11 cellular contexts compared by ENCODE assay signal in the genomic region with DNA sequence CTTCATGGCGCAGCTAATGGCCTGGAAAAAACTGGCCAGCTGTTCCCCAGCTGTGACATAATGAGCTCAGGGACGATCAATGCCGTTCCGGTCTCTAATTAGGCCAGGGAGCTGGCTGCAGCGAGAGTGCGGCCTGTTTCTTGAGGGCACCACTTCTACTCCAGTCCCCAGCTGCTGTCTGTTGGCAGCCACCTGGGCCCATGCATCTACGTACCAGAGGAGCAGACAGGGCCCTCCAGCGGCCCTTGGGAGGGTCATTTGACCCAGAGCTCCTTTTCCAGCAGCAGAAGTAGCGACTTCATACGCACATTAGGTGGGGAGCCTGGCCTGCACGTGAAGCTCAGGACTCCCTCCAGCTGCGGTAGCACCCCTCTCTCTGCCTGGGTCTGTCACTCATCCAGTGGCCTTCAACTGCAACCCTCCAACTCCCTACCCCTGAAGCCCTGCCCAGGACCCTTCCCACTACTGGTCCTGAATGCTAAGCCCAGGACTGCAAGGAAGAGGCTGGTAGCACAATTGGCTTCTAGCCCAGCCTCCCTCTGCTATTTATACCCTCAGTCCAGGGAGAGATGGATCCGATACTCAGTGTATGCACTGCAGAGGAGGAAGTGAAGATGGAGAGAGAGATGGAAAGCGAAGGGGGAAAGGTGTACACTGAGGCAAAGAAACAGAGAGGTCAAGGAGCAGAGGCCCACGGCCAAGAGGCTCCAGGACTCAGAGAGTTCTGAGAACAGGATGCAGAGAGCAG. TPM values are rescaled to one million over a fixed set of nuclear protein-coding genes. Genes with fewer than 3 reads are reported as not detected.
DNase-seq lines count a peak whose midpoint lies in the region; ATAC-seq, FAIRE-seq and TF ChIP-seq lines count a peak whose summit lies in the region.
"Had no signal": no experiment of that assay in that cellular context is flagged by ENCODE, and none has a peak within 500 bp of the region (broad histone marks: within the 10 kb centered on the region; RNA-seq: fewer than 3 reads in every experiment).

No MANE protein-coding gene starts in this region.

- H3K4me1 ChIP-seq in astrocyte (ENCODE audit: insufficient read depth, low read length): peaks cover 6% of the 10 kb centered on the region
- peaks cover 2% of the 10 kb centered on the region for H3K4me1 ChIP-seq in parathyroid adenoma

- H3K36me3 Mint-ChIP-seq in astrocyte (ENCODE audit: low read depth, unreplicated experiment): no peaks in the 10 kb centered on the region
- H3K36me3 Mint-ChIP-seq: IgD-negative memory B cell had no signal

- TF ChIP-seq CTCF in astrocyte (IDR thresholded peaks at IDR 0.05; ENCODE audit: insufficient read depth, low read depth, low read length): no peak
- no peak for TF ChIP-seq CTCF in parathyroid adenoma (IDR thresholded peaks at IDR 0.05)

- peak overlapping the region; percentile 18 for H3K4me3 Mint-ChIP-seq in astrocyte (ENCODE audit: unreplicated experiment)

- H3K4me2 ChIP-seq in astrocyte (ENCODE audit: low read length): no peak overlapping the region
- H3K4me2 ChIP-seq in parathyroid adenoma (ENCODE audit: low read length): no peak overlapping the region

- H3K27ac ChIP-seq in astrocyte (ENCODE audit: low read depth, low read length) (no peak overlapping the region), parathyroid adenoma (no peak overlapping the region)

- no peaks in the 10 kb centered on the region for H3K9me3 Mint-ChIP-seq in astrocyte (ENCODE audit: unreplicated experiment)
- H3K9me3 Mint-ChIP-seq: IgD-negative memory B cell had no signal

- H3K36me3 ChIP-seq in astrocyte (ENCODE audit: insufficient read depth, low read length) (no peaks in the 10 kb centered on the region), parathyroid adenoma (ENCODE audit: control insufficient read depth, insufficient read depth, low read length) (no peaks in the 10 kb centered on the region), MG63 (no peaks in the 10 kb centered on the region)

- H3K9me3 ChIP-seq in astrocyte (ENCODE audit: insufficient read depth, low read depth, low read length) (no peaks in the 10 kb centered on the region), parathyroid adenoma (ENCODE audit: control insufficient read depth, low read length) (no peaks in the 10 kb centered on the region), MG63 (no peaks in the 10 kb centered on the region)

- no peaks in the 10 kb centered on the region for H4K20me1 ChIP-seq in astrocyte (ENCODE audit: insufficient read depth, low read length)

- H3K79me2 ChIP-seq in astrocyte (ENCODE audit: insufficient read depth, low read length): no peaks in the 10 kb centered on the region
- H3K79me2 ChIP-seq in parathyroid adenoma: no peaks in the 10 kb centered on the region

- H3K27ac Mint-ChIP-seq in astrocyte (ENCODE audit: unreplicated experiment): no peak overlapping the region

- H2AFZ ChIP-seq in astrocyte (ENCODE audit: low read depth, low read length): no peak overlapping the region
- H2AFZ ChIP-seq in parathyroid adenoma: peak overlapping the region; percentile 33

- H3K4me1 Mint-ChIP-seq in astrocyte (ENCODE audit: low read depth, unreplicated experiment): peaks cover 21% of the 10 kb centered on the region

- peaks cover 30% of the 10 kb centered on the region for H3K27me3 Mint-ChIP-seq in astrocyte (ENCODE audit: low read depth, unreplicated experiment)

- H3K4me3 ChIP-seq in astrocyte (ENCODE audit: insufficient read depth, low read depth, low read length): no peak overlapping the region
- H3K4me3 ChIP-seq in parathyroid adenoma (ENCODE audit: low read depth, low read length): no peak overlapping the region
- H3K4me3 ChIP-seq in MG63: no peak overlapping the region

- in situ Hi-C loops in G401 (cut with HindIII; ENCODE audit: low sequenced_read_pairs): no loop called here

- DNase-seq in G401 (ENCODE audit: low spot score) (peak; percentile 66), NCI-H2171 treated with DMSO at 0.1 percent for 48 hours (lab: John Stamatoyannopoulos, UW) (peak; percentile 98), astrocyte (ENCODE audit: low read depth) (no peak), COLO829 (ENCODE audit: low spot score) (no peak), MG63 (no peak)
- DNase-seq: GDM1, RPMI8226 had no signal

- H3K27me3 ChIP-seq in astrocyte (ENCODE audit: insufficient read depth, low read length) (peaks cover 10% of the 10 kb centered on the region), parathyroid adenoma (ENCODE audit: control insufficient read depth, insufficient read depth, low read length) (no peaks in the 10 kb centered on the region), MG63 (no peaks in the 10 kb centered on the region)

- ATAC-seq in HG03520 (IDR thresholded peaks at IDR 0.05; ENCODE audit: unreplicated experiment): no peak

- H3K9ac ChIP-seq in astrocyte (ENCODE audit: low read length) (no peak overlapping the region), parathyroid adenoma (no peak overlapping the region)

- FAIRE-seq in astrocyte (lab: Jason Lieb, UNC): no peak

RNA-seq across cellular contexts. Expression of a gene that starts 9.0 kb away (rescaled TPM):
- not detected in 2 replicates for total RNA-seq in G401 (2014; rRNA removed; shearing (Covaris generic))
- total RNA-seq in astrocyte: not detected in 2 replicates
- not detected in 2 replicates for total RNA-seq in MG63 (2014; rRNA removed; shearing (Covaris generic); ENCODE audit: low replicate concordance)
- total RNA-seq: osteoblast had no signal

RNA-seq across cellular contexts. Expression of a gene that starts 17.8 kb away (rescaled TPM):
- 6.8 and 8.9 TPM in 2 replicates for total RNA-seq in G401 (2014; rRNA removed; shearing (Covaris generic))
- 15.3 and 16.1 TPM in 2 replicates for total RNA-seq in astrocyte
- total RNA-seq in MG63 (2014; rRNA removed; shearing (Covaris generic); ENCODE audit: low replicate concordance): 17.0 and 20.1 TPM in 2 replicates

RNA-seq across cellular contexts. Expression of a gene that starts 21.1 kb away (rescaled TPM):
- 0.07 and 0.25 TPM in 2 replicates for total RNA-seq in G401 (2014; rRNA removed; shearing (Covaris generic))
- total RNA-seq in astrocyte: 1.2 and 1.8 TPM in 2 replicates
- total RNA-seq in MG63 (2014; rRNA removed; shearing (Covaris generic); ENCODE audit: low replicate concordance): 0.20 and 1.3 TPM in 2 replicates

RNA-seq across cellular contexts. Expression of a gene that starts 36.7 kb away (rescaled TPM):
- 0.31 and 3.1 TPM in 2 replicates for total RNA-seq in G401 (2014; rRNA removed; shearing (Covaris generic))
- 9.4 and 11.9 TPM in 2 replicates for total RNA-seq in astrocyte
- total RNA-seq in MG63 (2014; rRNA removed; shearing (Covaris generic); ENCODE audit: low replicate concordance): 2.2 and 6.7 TPM in 2 replicates

RNA-seq across cellular contexts. Expression of a gene that starts 46.9 kb away (rescaled TPM):
- total RNA-seq in G401 (2014; rRNA removed; shearing (Covaris generic)): 2.9 and 6.8 TPM in 2 replicates
- 5.5 and 6.2 TPM in 2 replicates for total RNA-seq in astrocyte
- total RNA-seq in MG63 (2014; rRNA removed; shearing (Covaris generic); ENCODE audit: low replicate concordance): 3.9 and 10.4 TPM in 2 replicates

Comparison
In these comparisons a context has a peak if more than half of its experiments do, and no peak if none do; other contexts are left out.
1. DNase-seq: peak in G401 (single experiment) and NCI-H2171 treated with DMSO at 0.1 percent for 48 hours (single experiment); none in astrocyte (single experiment), COLO829 (single experiment) and MG63 (single experiment).